In the genomic region with DNA sequence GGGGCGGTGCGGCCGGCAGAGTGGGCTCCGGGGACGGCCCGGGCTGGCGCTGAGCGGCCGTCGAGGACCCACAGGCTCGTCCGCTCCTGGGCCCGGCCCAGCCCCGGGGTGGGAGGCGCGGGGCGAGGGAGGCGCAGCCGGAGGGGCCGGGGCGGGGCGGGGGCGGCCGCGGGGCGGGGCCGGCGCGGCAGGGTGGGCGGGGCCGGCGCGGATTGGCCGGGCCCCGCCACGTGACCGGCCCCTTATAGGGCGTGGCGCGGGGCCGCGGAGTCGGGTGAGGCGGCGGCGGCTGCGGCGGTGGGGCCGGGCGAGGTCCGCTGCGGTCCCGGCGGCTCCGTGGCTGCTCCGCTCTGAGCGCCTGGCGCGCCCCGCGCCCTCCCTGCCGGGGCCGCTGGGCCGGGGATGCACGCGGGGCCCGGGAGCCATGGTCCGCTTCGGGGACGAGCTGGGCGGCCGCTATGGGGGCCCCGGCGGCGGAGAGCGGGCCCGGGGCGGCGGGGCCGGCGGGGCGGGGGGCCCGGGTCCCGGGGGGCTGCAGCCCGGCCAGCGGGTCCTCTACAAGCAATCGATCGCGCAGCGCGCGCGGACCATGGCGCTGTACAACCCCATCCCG, we compare ENCODE assay signal across 9 cellular contexts. TPM values are rescaled to one million over a fixed set of nuclear protein-coding genes. Genes with fewer than 3 reads are reported as not detected.
DNase-seq lines count a peak whose midpoint lies in the region; ATAC-seq and TF ChIP-seq lines count a peak whose summit lies in the region.
"Not testable (repeated sequence)": the region's sequence is repeated elsewhere in the genome, so short reads cannot be mapped to it uniquely, and the experiment has no call there.
"Had no signal": no experiment of that assay in that cellular context is flagged by ENCODE, and none has a peak within 500 bp of the region (broad histone marks: within the 10 kb centered on the region; RNA-seq: fewer than 3 reads in every experiment).

A gene (plus strand): TSS at position 273 of the 613 bp plus-strand sequence. CDS start 152 bp downstream, at position 425.

- DNase-seq in GM03348 (ENCODE audit: low spot score) (peak; percentile 19), NCI-H2171 treated with DMSO at 0.1 percent for 48 hours (lab: John Stamatoyannopoulos, UW) (peak; percentile 56), WTC11 (ENCODE audit: low spot score) (peak; percentile 53), cerebellar cortex (ENCODE audit: low spot score) (peak; percentile 48), germinal center (ENCODE audit: low spot score) (peak; percentile 82)
- not testable (repeated sequence) for DNase-seq in left lung; psoas muscle; vagina (ENCODE audit: extremely low spot score in 2 of 2)

- peak within 1 kb of the TSS; percentile 13 to 24 for H3K4me3 ChIP-seq in left lung
- peak within 1 kb of the TSS; percentile 52 for H3K4me3 ChIP-seq in psoas muscle
- H3K4me3 ChIP-seq in vagina, result peak within 1 kb of the TSS; percentile 15 to 18

- not testable (repeated sequence) for TF ChIP-seq CTCF in WTC11 (IDR thresholded peaks at IDR 0.05); left lung (IDR thresholded peaks at IDR 0.05); psoas muscle (IDR thresholded peaks at IDR 0.05); vagina (IDR thresholded peaks at IDR 0.05)

- not testable (repeated sequence) for H3K9me3 Mint-ChIP-seq in WTC11

- intact Hi-C loops in left lung (cut with DNase I); psoas muscle (cut with DNase I); vagina (cut with DNase I): not testable (repeated sequence)

- not testable (repeated sequence) for TF ChIP-seq POLR2A in vagina (IDR thresholded peaks at IDR 0.05)

- H3K27ac Mint-ChIP-seq in WTC11, result not testable (repeated sequence)

- WGBS in psoas muscle, 3 donors, result 1 to 3% (median 2%) methylated on average over 17 to 79 of the region's 95 CpGs

- H3K36me3 Mint-ChIP-seq in WTC11, result not testable (repeated sequence)

- H3K27me3 ChIP-seq in left lung (peaks cover 19 to 74% of the 10 kb centered on the region in 2 donors), psoas muscle (ENCODE audit: insufficient read depth in 3 of 3, low read length in 2 of 3) (peaks cover 0 to 57% (median 27%) of the 10 kb centered on the region in 3 donors)
- H3K27me3 ChIP-seq in vagina, result not testable (repeated sequence)

- peak within 1 kb of the TSS; percentile 16; the same call in 1 of the 2 replicates for H3K4me3 Mint-ChIP-seq in WTC11

- H3K9me3 ChIP-seq in left lung, psoas muscle, vagina: not testable (repeated sequence)

- H3K27me3 Mint-ChIP-seq in WTC11 (ENCODE audit: low read depth), result peaks cover 32% of the 10 kb centered on the region

- not testable (repeated sequence) for H3K27ac ChIP-seq in left lung, psoas muscle, vagina

- H3K36me3 ChIP-seq in left lung; psoas muscle (ENCODE audit: insufficient read depth in 1 of 2, low read depth in 1 of 2); vagina: not testable (repeated sequence)

- peak; percentile 60 for ATAC-seq in WTC11
- not testable (repeated sequence) for ATAC-seq in left lung, psoas muscle

- H3K4me1 ChIP-seq in left lung, psoas muscle, vagina: not testable (repeated sequence)

- POLR2A ChIA-PET in WTC11 (lab: Charles Lee), result not testable (repeated sequence)

- not testable (repeated sequence) for H3K4me1 Mint-ChIP-seq in WTC11

- CTCF ChIA-PET in WTC11 (lab: Charles Lee), result not testable (repeated sequence)

TF ChIP-seq in WTC11, 78 proteins besides CTCF, POLR2A, EP300 and RAD21:
- TF ChIP-seq, protein P1, sequence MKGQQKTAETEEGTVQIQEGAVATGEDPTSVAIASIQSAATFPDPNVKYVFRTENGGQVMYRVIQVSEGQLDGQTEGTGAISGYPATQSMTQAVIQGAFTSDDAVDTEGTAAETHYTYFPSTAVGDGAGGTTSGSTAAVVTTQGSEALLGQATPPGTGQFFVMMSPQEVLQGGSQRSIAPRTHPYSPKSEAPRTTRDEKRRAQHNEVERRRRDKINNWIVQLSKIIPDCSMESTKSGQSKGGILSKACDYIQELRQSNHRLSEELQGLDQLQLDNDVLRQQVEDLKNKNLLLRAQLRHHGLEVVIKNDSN (CRISPR knock-in tag; IDR thresholded peaks at IDR 0.05), result 0 out of 2 replicates have a peak, but pooled peaks have one; percentile 44
- TF ChIP-seq, protein P2, sequence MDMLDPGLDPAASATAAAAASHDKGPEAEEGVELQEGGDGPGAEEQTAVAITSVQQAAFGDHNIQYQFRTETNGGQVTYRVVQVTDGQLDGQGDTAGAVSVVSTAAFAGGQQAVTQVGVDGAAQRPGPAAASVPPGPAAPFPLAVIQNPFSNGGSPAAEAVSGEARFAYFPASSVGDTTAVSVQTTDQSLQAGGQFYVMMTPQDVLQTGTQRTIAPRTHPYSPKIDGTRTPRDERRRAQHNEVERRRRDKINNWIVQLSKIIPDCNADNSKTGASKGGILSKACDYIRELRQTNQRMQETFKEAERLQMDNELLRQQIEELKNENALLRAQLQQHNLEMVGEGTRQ (CRISPR knock-in tag; IDR thresholded peaks at IDR 0.05), result peak; percentile 91
- TF ChIP-seq NFYB (CRISPR knock-in tag; conservative IDR thresholded peaks at IDR 0.05; ENCODE audit: low read depth), result 0 out of 2 replicates have a peak, but pooled peaks have one; percentile 13

RNA-seq across cellular contexts. Expression of the gene that starts here (rescaled TPM):
- total RNA-seq in WTC11 (2021) (8.4 to 11.5 TPM (median 10.9 TPM) in 3 replicates), left lung (under 1 TPM in 1 of 2 donors, not detected in 1; 0.15 TPM), psoas muscle (under 1 TPM in 1 of 4 donors, not detected in 3; 0.02 TPM), vagina (0.74 TPM)
- polyA plus RNA-seq in psoas muscle, result under 1 TPM in 1 of 3 donors, not detected in 2; 0.01 TPM
- total RNA-seq: activated CD8-positive, alpha-beta T cell treated with anti-CD3 and anti-CD28 coated beads for 36 hours had no signal
